In genomic region chr16:82715160-82715559, GRCh38 we compare ENCODE assay signal across 11 cellular contexts.
"Had no signal": no experiment of that assay in that cellular context is flagged by ENCODE, and none has a peak within 500 bp of the region (broad histone marks: within the 10 kb centered on the region; RNA-seq: fewer than 3 reads in every experiment).

No MANE protein-coding gene starts in this region.

- H3K4me3 ChIP-seq: coronary artery, smooth muscle cell had no signal

- H3K4me1 ChIP-seq: parathyroid adenoma had no signal

- ATAC-seq: naive thymus-derived CD4-positive, alpha-beta T cell had no signal

- H3K27ac ChIP-seq: coronary artery, parathyroid adenoma had no signal

- DNase-seq: effector CD4-positive, alpha-beta T cell; foreskin melanocyte; immature natural killer cell; naive thymus-derived CD4-positive, alpha-beta T cell; nephron progenitor cell; stimulated activated CD4-positive, alpha-beta T cell treated with anti-CD3 and anti-CD28 coated beads, Interleukin-2, amount 100 ng/mL, for 48 hours; stimulated activated naive CD4-positive, alpha-beta T cell treated with Interleukin-2 at 50 U/mL for 16 hours; trophoblast cell had no signal
